10 cellular contexts compared by ENCODE assay signal in the genomic region with DNA sequence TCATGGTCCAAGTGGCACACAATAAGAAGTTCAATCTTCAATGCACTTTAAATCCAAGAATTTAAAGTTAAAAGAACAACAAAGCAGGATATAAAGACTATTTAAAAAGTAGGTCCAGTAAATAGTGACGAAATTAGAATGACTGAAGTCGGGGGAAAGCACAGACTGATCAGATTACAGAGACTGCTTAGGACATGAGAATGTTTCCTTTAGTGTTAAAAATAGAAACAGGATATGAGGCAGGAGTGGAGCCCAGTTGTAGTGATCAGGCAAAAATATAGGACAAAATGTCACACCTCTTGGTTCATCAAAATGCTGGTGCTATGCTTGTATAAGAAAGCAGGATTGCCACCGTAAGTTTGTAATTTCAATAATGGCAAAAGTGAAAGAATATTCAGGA. TPM values are rescaled to one million over a fixed set of nuclear protein-coding genes. Genes with fewer than 3 reads are reported as not detected.
DNase-seq lines count a peak whose midpoint lies in the region; ATAC-seq, FAIRE-seq and TF ChIP-seq lines count a peak whose summit lies in the region.
"Had no signal": no experiment of that assay in that cellular context is flagged by ENCODE, and none has a peak within 500 bp of the region (broad histone marks: within the 10 kb centered on the region; RNA-seq: fewer than 3 reads in every experiment).

No MANE protein-coding gene starts in this region.

- CTCF ChIA-PET in AG04449 (lab: Yijun Ruan, JAX) = no interaction called here

- POLR2A ChIA-PET in AG04449 (lab: Yijun Ruan, JAX) = no interaction called here

- ATAC-seq in right lobe of liver = peak; percentile 59 to 82 (median 75)
- no peak for ATAC-seq in HG02970 (IDR thresholded peaks at IDR 0.05; ENCODE audit: low FRiP score, unreplicated experiment)
- no peak for ATAC-seq in omental fat pad (ENCODE audit: low FRiP score)
- no peak for ATAC-seq in HG03097 (IDR thresholded peaks at IDR 0.05; ENCODE audit: low FRiP score, unreplicated experiment)

- TF ChIP-seq CTCF in AG04449 (IDR thresholded peaks at IDR 0.05; ENCODE audit: insufficient read depth, low read length, missing control alignments) (no peak), right lobe of liver (IDR thresholded peaks at IDR 0.05) (no peak), omental fat pad (IDR thresholded peaks at IDR 0.05) (no peak)

- H3K27ac ChIP-seq in right lobe of liver = peak overlapping the region in 2 of 3 donors; percentile 19 to 43

- H3K4me3 ChIP-seq in AG04449 (ENCODE audit: low read depth, low read length) (no peak overlapping the region), right lobe of liver (no peak overlapping the region)

- no peak for FAIRE-seq in HTR-8/SVneo (lab: Jason Lieb, UNC)

- intact Hi-C loops in right lobe of liver (cut with DNase I) = no loop called here

- DNase-seq in AG04449 (ENCODE audit: low read depth, low spot score) = peak; percentile 56
- DNase-seq in HTR-8/SVneo (ENCODE audit: insufficient read length, low spot score) = peak; percentile 26
- peak; percentile 26 for DNase-seq in brain pericyte (ENCODE audit: low read depth, low spot score)
- DNase-seq in right lobe of liver = no peak
- DNase-seq in middle frontal gyrus (ENCODE audit: extremely low spot score, low spot score) = no peak
- DNase-seq in omental fat pad (ENCODE audit: low spot score) = no peak
- DNase-seq: RPMI8226; stimulated activated CD4-positive, alpha-beta T cell treated with anti-CD3 and anti-CD28 coated beads, Interleukin-1b, Interleukin-23, amount 100 ng/mL, for 48 hours had no signal

- 31% methylated on average over 3 of the region's 3 CpGs for WGBS in right lobe of liver (ENCODE audit: insufficient coverage, low coverage, low lambda C conversion rate, missing lambda C conversion rate)

- H3K27me3 ChIP-seq in right lobe of liver = no peaks in the 10 kb centered on the region

- H3K4me1 ChIP-seq in right lobe of liver = no peaks in the 10 kb centered on the region

- peaks cover 0 to 2% (median 0%) of the 10 kb centered on the region in 4 donors for H3K9me3 ChIP-seq in right lobe of liver

- peak; percentile 28 for TF ChIP-seq POLR2A in right lobe of liver (IDR thresholded peaks at IDR 0.05)

- no peaks in the 10 kb centered on the region for H3K36me3 ChIP-seq in right lobe of liver

RNA-seq across cellular contexts. Expression of a gene that starts 52.2 kb away (rescaled TPM):
- total RNA-seq in right lobe of liver (100 to 1,000 TPM in 1 of 6 experiments, 10 to 100 TPM in 5; 47.4 to 120 (median 67.3) TPM), omental fat pad (100 to 1,000 TPM; 367 to 848 (median 615) TPM)

Comparison
In these comparisons a context has a peak if more than half of its experiments do, and no peak if none do; other contexts are left out.
1. DNase-seq: peak in AG04449 (single experiment), HTR-8/SVneo (single experiment) and brain pericyte (single experiment); none in right lobe of liver (0 of 3), middle frontal gyrus (single experiment) and omental fat pad (single experiment).
2. ATAC-seq: peak in right lobe of liver (4 of 4); none in HG02970 (single experiment), omental fat pad (single experiment) and HG03097 (single experiment).